ENCODE assay signal across 1 cellular context in the genomic region with DNA sequence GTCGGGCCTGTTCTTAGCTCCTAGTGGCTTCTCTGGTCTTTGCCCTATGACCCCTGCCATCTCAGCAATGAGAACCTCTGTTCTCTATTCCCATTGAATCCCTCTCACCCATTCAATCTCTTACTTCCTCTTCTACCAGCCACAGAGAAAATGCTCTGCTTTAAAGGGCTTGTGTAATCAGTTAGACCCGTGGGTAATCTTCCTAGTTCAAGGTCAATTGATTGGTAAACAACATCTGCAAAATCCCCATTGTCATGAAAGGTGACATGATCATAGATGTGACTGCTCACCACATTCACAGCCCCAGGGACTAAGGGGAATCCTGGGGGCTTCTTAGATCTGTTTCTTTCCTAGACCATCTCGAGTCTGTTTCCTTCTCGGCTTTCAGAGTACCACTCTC.
TF ChIP-seq lines count a peak whose summit lies in the region.

No MANE protein-coding gene starts in this region.

TF ChIP-seq in HepG2, 621 proteins besides CTCF, POLR2A, EP300 and RAD21 (continued from another document):
- 0 out of 2 replicates have a peak, but pooled peaks have one; percentile 38 for TF ChIP-seq PITX1 (CRISPR knock-in tag; IDR thresholded peaks at IDR 0.05)
- TF ChIP-seq ZNF383 (CRISPR knock-in tag; IDR thresholded peaks at IDR 0.05; ENCODE audit: borderline replicate concordance): no peak
- TF ChIP-seq PCBP2 (optimal IDR thresholded peaks at IDR 0.05; ENCODE audit: low read depth, low read length, poor library complexity, severe bottlenecking): no peak
- TF ChIP-seq ZNF253 (CRISPR knock-in tag; IDR thresholded peaks at IDR 0.05; ENCODE audit: borderline replicate concordance): no peak
- no peak for TF ChIP-seq TOPORS (CRISPR knock-in tag; IDR thresholded peaks at IDR 0.05)
- TF ChIP-seq HNF4A (CRISPR knock-in tag; IDR thresholded peaks at IDR 0.05): peak; percentile 48; the same call in 1 of the 2 replicates
- TF ChIP-seq SOX6 (IDR thresholded peaks at IDR 0.05): no peak
- TF ChIP-seq SOX6 (CRISPR knock-in tag; IDR thresholded peaks at IDR 0.05): peak; percentile 95
- TF ChIP-seq, protein P1, sequence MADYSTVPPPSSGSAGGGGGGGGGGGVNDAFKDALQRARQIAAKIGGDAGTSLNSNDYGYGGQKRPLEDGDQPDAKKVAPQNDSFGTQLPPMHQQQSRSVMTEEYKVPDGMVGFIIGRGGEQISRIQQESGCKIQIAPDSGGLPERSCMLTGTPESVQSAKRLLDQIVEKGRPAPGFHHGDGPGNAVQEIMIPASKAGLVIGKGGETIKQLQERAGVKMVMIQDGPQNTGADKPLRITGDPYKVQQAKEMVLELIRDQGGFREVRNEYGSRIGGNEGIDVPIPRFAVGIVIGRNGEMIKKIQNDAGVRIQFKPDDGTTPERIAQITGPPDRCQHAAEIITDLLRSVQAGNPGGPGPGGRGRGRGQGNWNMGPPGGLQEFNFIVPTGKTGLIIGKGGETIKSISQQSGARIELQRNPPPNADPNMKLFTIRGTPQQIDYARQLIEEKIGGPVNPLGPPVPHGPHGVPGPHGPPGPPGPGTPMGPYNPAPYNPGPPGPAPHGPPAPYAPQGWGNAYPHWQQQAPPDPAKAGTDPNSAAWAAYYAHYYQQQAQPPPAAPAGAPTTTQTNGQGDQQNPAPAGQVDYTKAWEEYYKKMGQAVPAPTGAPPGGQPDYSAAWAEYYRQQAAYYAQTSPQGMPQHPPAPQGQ (CRISPR knock-in tag; IDR thresholded peaks at IDR 0.05; ENCODE audit: borderline replicate concordance): no peak
- TF ChIP-seq ELF3 (CRISPR knock-in tag; IDR thresholded peaks at IDR 0.05): peak; percentile 74
- peak; percentile 75; the same call in 1 of the 2 replicates for TF ChIP-seq RCOR2 (CRISPR knock-in tag; IDR thresholded peaks at IDR 0.05)
- peak; percentile 75 for TF ChIP-seq RXRB (CRISPR knock-in tag; IDR thresholded peaks at IDR 0.05; ENCODE audit: borderline replicate concordance)
- no peak for TF ChIP-seq FOXA1 (IDR thresholded peaks at IDR 0.05)
- TF ChIP-seq FOXA1 (CRISPR knock-in tag; IDR thresholded peaks at IDR 0.05): peak; percentile 77
- TF ChIP-seq MAZ (IDR thresholded peaks at IDR 0.05; ENCODE audit: borderline replicate concordance, low read depth, low read length): no peak
- TF ChIP-seq MAZ (CRISPR knock-in tag; IDR thresholded peaks at IDR 0.05; ENCODE audit: low read depth): no peak
- no peak for TF ChIP-seq SIX1 (CRISPR knock-in tag; IDR thresholded peaks at IDR 0.05; ENCODE audit: borderline replicate concordance)
- peak; percentile 49; the same call in 1 of the 2 replicates for TF ChIP-seq SAP130 (CRISPR knock-in tag; IDR thresholded peaks at IDR 0.05; ENCODE audit: low read depth)
- TF ChIP-seq, protein P2, sequence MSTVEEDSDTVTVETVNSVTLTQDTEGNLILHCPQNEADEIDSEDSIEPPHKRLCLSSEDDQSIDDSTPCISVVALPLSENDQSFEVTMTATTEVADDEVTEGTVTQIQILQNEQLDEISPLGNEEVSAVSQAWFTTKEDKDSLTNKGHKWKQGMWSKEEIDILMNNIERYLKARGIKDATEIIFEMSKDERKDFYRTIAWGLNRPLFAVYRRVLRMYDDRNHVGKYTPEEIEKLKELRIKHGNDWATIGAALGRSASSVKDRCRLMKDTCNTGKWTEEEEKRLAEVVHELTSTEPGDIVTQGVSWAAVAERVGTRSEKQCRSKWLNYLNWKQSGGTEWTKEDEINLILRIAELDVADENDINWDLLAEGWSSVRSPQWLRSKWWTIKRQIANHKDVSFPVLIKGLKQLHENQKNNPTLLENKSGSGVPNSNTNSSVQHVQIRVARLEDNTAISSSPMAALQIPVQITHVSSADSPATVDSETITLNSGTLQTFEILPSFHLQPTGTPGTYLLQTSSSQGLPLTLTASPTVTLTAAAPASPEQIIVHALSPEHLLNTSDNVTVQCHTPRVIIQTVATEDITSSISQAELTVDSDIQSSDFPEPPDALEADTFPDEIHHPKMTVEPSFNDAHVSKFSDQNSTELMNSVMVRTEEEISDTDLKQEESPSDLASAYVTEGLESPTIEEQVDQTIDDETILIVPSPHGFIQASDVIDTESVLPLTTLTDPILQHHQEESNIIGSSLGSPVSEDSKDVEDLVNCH (CRISPR knock-in tag; IDR thresholded peaks at IDR 0.05): no peak
- no peak for TF ChIP-seq FOSL1 (CRISPR knock-in tag; IDR thresholded peaks at IDR 0.05; ENCODE audit: borderline replicate concordance)
- TF ChIP-seq NR2F1 (CRISPR knock-in tag; IDR thresholded peaks at IDR 0.05): peak in 1 of 2 experiments; percentile 69; a peak in 3 of 4 replicates
- TF ChIP-seq, protein P3, sequence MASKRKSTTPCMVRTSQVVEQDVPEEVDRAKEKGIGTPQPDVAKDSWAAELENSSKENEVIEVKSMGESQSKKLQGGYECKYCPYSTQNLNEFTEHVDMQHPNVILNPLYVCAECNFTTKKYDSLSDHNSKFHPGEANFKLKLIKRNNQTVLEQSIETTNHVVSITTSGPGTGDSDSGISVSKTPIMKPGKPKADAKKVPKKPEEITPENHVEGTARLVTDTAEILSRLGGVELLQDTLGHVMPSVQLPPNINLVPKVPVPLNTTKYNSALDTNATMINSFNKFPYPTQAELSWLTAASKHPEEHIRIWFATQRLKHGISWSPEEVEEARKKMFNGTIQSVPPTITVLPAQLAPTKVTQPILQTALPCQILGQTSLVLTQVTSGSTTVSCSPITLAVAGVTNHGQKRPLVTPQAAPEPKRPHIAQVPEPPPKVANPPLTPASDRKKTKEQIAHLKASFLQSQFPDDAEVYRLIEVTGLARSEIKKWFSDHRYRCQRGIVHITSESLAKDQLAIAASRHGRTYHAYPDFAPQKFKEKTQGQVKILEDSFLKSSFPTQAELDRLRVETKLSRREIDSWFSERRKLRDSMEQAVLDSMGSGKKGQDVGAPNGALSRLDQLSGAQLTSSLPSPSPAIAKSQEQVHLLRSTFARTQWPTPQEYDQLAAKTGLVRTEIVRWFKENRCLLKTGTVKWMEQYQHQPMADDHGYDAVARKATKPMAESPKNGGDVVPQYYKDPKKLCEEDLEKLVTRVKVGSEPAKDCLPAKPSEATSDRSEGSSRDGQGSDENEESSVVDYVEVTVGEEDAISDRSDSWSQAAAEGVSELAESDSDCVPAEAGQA (IDR thresholded peaks at IDR 0.05; ENCODE audit: low read depth): no peak
- TF ChIP-seq, protein P3 (CRISPR knock-in tag; IDR thresholded peaks at IDR 0.05; ENCODE audit: borderline replicate concordance): no peak
